31 cellular contexts compared by ENCODE assay signal in genomic region chr2:238161291-238162051, GRCh38. TPM values are rescaled to one million over a fixed set of nuclear protein-coding genes. Genes with fewer than 3 reads are reported as not detected.
DNase-seq lines count a peak whose midpoint lies in the region; ATAC-seq lines count a peak whose summit lies in the region.
"Had no signal": no experiment of that assay in that cellular context is flagged by ENCODE, and none has a peak within 500 bp of the region (broad histone marks: within the 10 kb centered on the region; RNA-seq: fewer than 3 reads in every experiment).

No MANE protein-coding gene starts in this region.

- H3K36me3 ChIP-seq in BLaER1: peaks cover 6% of the 10 kb centered on the region; the same call in 1 of the 2 replicates
- H3K36me3 ChIP-seq in Karpas-422 (ENCODE audit: insufficient read depth, low read length): no peaks in the 10 kb centered on the region
- H3K36me3 ChIP-seq: left lung, vagina, WERI-Rb-1 had no signal

- no peak for ATAC-seq in right cardiac atrium
- ATAC-seq in sciatic nerve: no peak
- no peak for ATAC-seq in GM18909 (IDR thresholded peaks at IDR 0.05; ENCODE audit: poor library complexity, unreplicated experiment)
- ATAC-seq: GM12878; HCT116; left lung; naive thymus-derived CD4-positive, alpha-beta T cell; Panc1 had no signal

- CTCF ChIA-PET in activated CD4-positive, alpha-beta memory T cell treated with anti-CD3 and anti-CD28 coated beads for 36 hours (lab: Charles Lee): interaction anchor here (1.1 kb wide), 1 partner anchor 102 kb away, joined by 4 read pairs; no protein-coding TSS in a partner anchor

- WGBS in right cardiac atrium: 86% methylated on average over 21 of the region's 21 CpGs

- no peak overlapping the region for H3K4me3 Mint-ChIP-seq in activated CD4-positive, alpha-beta memory T cell treated with anti-CD3 and anti-CD28 coated beads for 36 hours
- H3K4me3 Mint-ChIP-seq: activated CD4-positive, alpha-beta T cell treated with anti-CD3 and anti-CD28 coated beads, Interleukin-2, amount 10 ng/mL, durations not matched to agents 24 days and 14 days; mesothelial cell of epicardium had no signal

- POLR2A ChIA-PET in activated CD4-positive, alpha-beta memory T cell treated with anti-CD3 and anti-CD28 coated beads for 36 hours (lab: Charles Lee): no interaction called here

- intact Hi-C loops in right cardiac atrium (cut with DNase I): no loop called here
- intact Hi-C loops in sciatic nerve (cut with DNase I): no loop called here
- intact Hi-C loops in activated CD4-positive, alpha-beta memory T cell treated with anti-CD3 and anti-CD28 coated beads for 36 hours (cut with micrococcal nuclease): no loop called here

- H2AFZ ChIP-seq in Karpas-422 (ENCODE audit: low read length): peak overlapping the region; percentile 64; the same call in 1 of the 2 replicates

- H3K9ac ChIP-seq in BLaER1 (peak overlapping the region; percentile 45; the same call in 1 of the 2 replicates), Karpas-422 (ENCODE audit: low read length) (peak overlapping the region; percentile 61)

- no peaks in the 10 kb centered on the region for H3K36me3 Mint-ChIP-seq in activated CD4-positive, alpha-beta memory T cell treated with anti-CD3 and anti-CD28 coated beads for 36 hours
- H3K36me3 Mint-ChIP-seq: activated naive CD4-positive, alpha-beta T cell treated with anti-CD3 and anti-CD28 coated beads, Interleukin-2, amount 50 U/mL, for 24 hours; immature natural killer cell; mesothelial cell of epicardium had no signal

- no peaks in the 10 kb centered on the region for H3K79me2 ChIP-seq in Karpas-422 (ENCODE audit: low read length)

- DNase-seq in Karpas-422: no peak
- DNase-seq in right cardiac atrium: peak in 2 of 3 donors; percentile 26 to 52
- peak; percentile 56 for DNase-seq in sciatic nerve (ENCODE audit: low spot score)
- no peak for DNase-seq in NOMO-1 (lab: John Stamatoyannopoulos, UW; ENCODE audit: unreplicated experiment in 2 of 2)
- no peak for DNase-seq in activated CD4-positive, alpha-beta memory T cell treated with anti-CD3 and anti-CD28 coated beads for 36 hours
- DNase-seq: activated CD4-positive, alpha-beta T cell treated with anti-CD3 and anti-CD28 coated beads, Interleukin-2, amount 10 ng/mL, durations not matched to agents 24 days and 14 days; amniotic stem cell; COR-L47; immature natural killer cell; left lung; NCI-H1436 treated with DMSO at 0.1 percent for 48 hours; NCI-H2081 treated with DMSO at 0.1 percent for 48 hours; NCI-H226; NCI-H526 treated with DMSO at 0.1 percent for 48 hours; stimulated activated naive CD4-positive, alpha-beta T cell treated with Interleukin-2 at 50 U/mL for 16 hours; T1000 had no signal

- H3K4me1 ChIP-seq in BLaER1: peaks cover 35% of the 10 kb centered on the region
- H3K4me1 ChIP-seq in Karpas-422 (ENCODE audit: low read length): peaks cover 25% of the 10 kb centered on the region
- no peaks in the 10 kb centered on the region for H3K4me1 ChIP-seq in right cardiac atrium (ENCODE audit: control insufficient read depth, insufficient read depth, low read length)

- H3K27ac ChIP-seq in BLaER1 (no peak overlapping the region), Karpas-422 (ENCODE audit: low read length) (no peak overlapping the region), right cardiac atrium (ENCODE audit: low read length) (no peak overlapping the region)
- H3K27ac ChIP-seq: C4-2B, left lung, skin epidermis, vagina had no signal

- H3K27me3 Mint-ChIP-seq in activated CD4-positive, alpha-beta memory T cell treated with anti-CD3 and anti-CD28 coated beads for 36 hours: peaks cover 25% of the 10 kb centered on the region

- no peaks in the 10 kb centered on the region for H3K9me3 Mint-ChIP-seq in activated CD4-positive, alpha-beta memory T cell treated with anti-CD3 and anti-CD28 coated beads for 36 hours
- H3K9me3 Mint-ChIP-seq: activated CD4-positive, alpha-beta T cell treated with anti-CD3 and anti-CD28 coated beads, Interleukin-2, amount 10 ng/mL, durations not matched to agents 24 days and 14 days; activated naive CD4-positive, alpha-beta T cell treated with anti-CD3 and anti-CD28 coated beads, Interleukin-2, amount 50 U/mL, for 24 hours; immature natural killer cell; mesothelial cell of epicardium; naive thymus-derived CD4-positive, alpha-beta T cell had no signal

- H3K4me1 Mint-ChIP-seq in activated CD4-positive, alpha-beta memory T cell treated with anti-CD3 and anti-CD28 coated beads for 36 hours (ENCODE audit: low read depth): peaks cover 9% of the 10 kb centered on the region

- H4K20me1 ChIP-seq in BLaER1 (0 out of 2 replicates have a peak, but pooled peaks cover 6% of the 10 kb centered on the region), Karpas-422 (ENCODE audit: insufficient read depth, low read depth, low read length) (no peaks in the 10 kb centered on the region)

- H3K9me3 ChIP-seq in BLaER1 (no peaks in the 10 kb centered on the region), Karpas-422 (ENCODE audit: low read length) (no peaks in the 10 kb centered on the region), right cardiac atrium (ENCODE audit: control insufficient read depth, low read length) (no peaks in the 10 kb centered on the region)
- H3K9me3 ChIP-seq: left lung, vagina had no signal

- no peak overlapping the region for H3K4me3 ChIP-seq in BLaER1
- peak overlapping the region; percentile 61; the same call in 1 of the 2 replicates for H3K4me3 ChIP-seq in Karpas-422 (ENCODE audit: low read length)
- H3K4me3 ChIP-seq in right cardiac atrium (ENCODE audit: low read length): no peak overlapping the region
- H3K4me3 ChIP-seq: GM12878, left lung, skin epidermis, vagina had no signal

- no peaks in the 10 kb centered on the region for H3K9me2 ChIP-seq in Karpas-422 (replicated peaks; ENCODE audit: insufficient read depth, low read length)

- H3K27ac Mint-ChIP-seq in activated CD4-positive, alpha-beta memory T cell treated with anti-CD3 and anti-CD28 coated beads for 36 hours: no peak overlapping the region
- H3K27ac Mint-ChIP-seq: activated CD4-positive, alpha-beta T cell treated with anti-CD3 and anti-CD28 coated beads, Interleukin-2, amount 10 ng/mL, durations not matched to agents 24 days and 14 days; activated naive CD4-positive, alpha-beta T cell treated with anti-CD3 and anti-CD28 coated beads, Interleukin-2, amount 50 U/mL, for 24 hours; mesothelial cell of epicardium; naive thymus-derived CD4-positive, alpha-beta T cell had no signal

- H3K4me2 ChIP-seq in BLaER1: peak overlapping the region; percentile 99
- peak overlapping the region; percentile 65 for H3K4me2 ChIP-seq in Karpas-422 (ENCODE audit: low read depth, low read length, poor library complexity, severe bottlenecking)

- peaks cover 10% of the 10 kb centered on the region; the same call in 1 of the 2 replicates for H3K27me3 ChIP-seq in BLaER1
- no peaks in the 10 kb centered on the region for H3K27me3 ChIP-seq in Karpas-422 (ENCODE audit: low read length)
- H3K27me3 ChIP-seq in right cardiac atrium (ENCODE audit: control insufficient read depth, insufficient read depth): no peaks in the 10 kb centered on the region
- H3K27me3 ChIP-seq: vagina had no signal

RNA-seq across cellular contexts. Expression of gene ERFE, which starts 2.7 kb away (rescaled TPM):
- total RNA-seq in Karpas-422 (2014; rRNA removed; shearing (Covaris generic); ENCODE audit: low replicate concordance): 2.8 and 4.1 TPM in 2 replicates
- total RNA-seq in right cardiac atrium: under 1 TPM in 3 of 4 donors, not detected in 1; 0.35 to 0.81 (median 0.69) TPM
- 0.16 TPM for polyA plus RNA-seq in right cardiac atrium
- total RNA-seq in sciatic nerve: 0.58 TPM
- total RNA-seq in activated CD4-positive, alpha-beta memory T cell treated with anti-CD3 and anti-CD28 coated beads for 36 hours: not detected
- total RNA-seq: GM12878, vagina had no signal
- polyA plus RNA-seq: GM12878; naive thymus-derived CD4-positive, alpha-beta T cell had no signal

RNA-seq across cellular contexts. Expression of gene KLHL30, which starts 23.0 kb away (rescaled TPM):
- not detected in 2 replicates for total RNA-seq in Karpas-422 (2014; rRNA removed; shearing (Covaris generic); ENCODE audit: low replicate concordance)
- total RNA-seq in right cardiac atrium: 10 to 100 TPM; 16.9 to 34.4 (median 23.8) TPM
- polyA plus RNA-seq in right cardiac atrium: 15.9 TPM
- total RNA-seq in sciatic nerve: 1.1 TPM
- total RNA-seq in activated CD4-positive, alpha-beta memory T cell treated with anti-CD3 and anti-CD28 coated beads for 36 hours: not detected
- total RNA-seq: activated CD4-positive, alpha-beta T cell treated with anti-CD3 and anti-CD28 coated beads, Interleukin-2, amount 10 ng/mL, durations not matched to agents 24 days and 14 days; activated CD8-positive, alpha-beta memory T cell treated with anti-CD3 and anti-CD28 coated beads for 36 hours; GM12878; naive thymus-derived CD4-positive, alpha-beta T cell; temporal lobe had no signal
- polyA plus RNA-seq: AG04450; immature natural killer cell; naive thymus-derived CD4-positive, alpha-beta T cell had no signal

RNA-seq across cellular contexts. Expression of gene ILKAP, which starts 42.0 kb away (rescaled TPM):
- total RNA-seq in Karpas-422 (2014; rRNA removed; shearing (Covaris generic); ENCODE audit: low replicate concordance): 36.8 and 50.7 TPM in 2 replicates
- 10 to 100 TPM; 24.4 to 34.1 (median 30.7) TPM for total RNA-seq in right cardiac atrium
- 34.3 TPM for polyA plus RNA-seq in right cardiac atrium
- 61.7 TPM for total RNA-seq in sciatic nerve
- 10 to 100 TPM; 46.7 to 50.2 TPM for total RNA-seq in activated CD4-positive, alpha-beta memory T cell treated with anti-CD3 and anti-CD28 coated beads for 36 hours

Comparison
In these comparisons a context has a peak if more than half of its experiments do, and no peak if none do; other contexts are left out.
1. DNase-seq: peak in right cardiac atrium (2 of 3) and sciatic nerve (single experiment); none in Karpas-422 (single experiment), NOMO-1 (0 of 2) and activated CD4-positive, alpha-beta memory T cell treated with anti-CD3 and anti-CD28 coated beads for 36 hours (single experiment).